ENCODE assay signal across 9 cellular contexts in genomic region chr2:148552675-148553331, GRCh38.
DNase-seq lines count a peak whose midpoint lies in the region; ATAC-seq and TF ChIP-seq lines count a peak whose summit lies in the region.
"Had no signal": no experiment of that assay in that cellular context is flagged by ENCODE, and none has a peak within 500 bp of the region (broad histone marks: within the 10 kb centered on the region; RNA-seq: fewer than 3 reads in every experiment).

No MANE protein-coding gene starts in this region.

- no peaks in the 10 kb centered on the region for H3K9me3 ChIP-seq in OCI-LY1 (ENCODE audit: low read length)
- H3K9me3 ChIP-seq in esophagus squamous epithelium = no peaks in the 10 kb centered on the region

- H3K79me2 ChIP-seq in OCI-LY1 (ENCODE audit: insufficient read depth, low read length) = no peaks in the 10 kb centered on the region

- H3K36me3 ChIP-seq in OCI-LY1 (ENCODE audit: insufficient read depth, low read length) (no peaks in the 10 kb centered on the region), esophagus squamous epithelium (no peaks in the 10 kb centered on the region)

- no peaks in the 10 kb centered on the region for H3K27me3 ChIP-seq in OCI-LY1 (ENCODE audit: insufficient read depth, low read length)
- H3K27me3 ChIP-seq in esophagus squamous epithelium = no peaks in the 10 kb centered on the region

- CTCF ChIA-PET in RWPE1 (lab: Yijun Ruan, JAX) = interaction anchor here (0.5 to 1.7 kb wide), 2 partner anchors 44 to 437 kb away, joined by 4 read pairs; no protein-coding TSS in a partner anchor

- H3K4me3 ChIP-seq in OCI-LY1 (ENCODE audit: low read depth, low read length, poor library complexity, severe bottlenecking) (peak overlapping the region; percentile 57), esophagus squamous epithelium (peak overlapping the region in 3 of 4 donors; percentile 7 to 61 (median 37))

- peak; percentile 1 for DNase-seq in NCI-H446 treated with DMSO at 0.1 percent for 48 hours (lab: John Stamatoyannopoulos, UW)
- DNase-seq in NCI-H446 (lab: John Stamatoyannopoulos, UW) = no peak
- DNase-seq in esophagus squamous epithelium (lab: John Stamatoyannopoulos, UW) = no peak
- peak; percentile 12 for DNase-seq in stimulated activated naive CD4-positive, alpha-beta T cell treated with Interleukin-2 at 50 U/mL for 16 hours (lab: John Stamatoyannopoulos, UW)
- DNase-seq in RWPE1 (ENCODE audit: low spot score) = no peak
- no peak for DNase-seq in activated gamma-delta T cell (lab: John Stamatoyannopoulos, UW)

- 57 to 67% methylated on average over 9 of the region's 9 CpGs for WGBS in esophagus squamous epithelium, 2 donors

- H3K27ac ChIP-seq in OCI-LY1 (ENCODE audit: low read depth, low read length, poor library complexity, severe bottlenecking) = no peak overlapping the region
- no peak overlapping the region for H3K27ac ChIP-seq in esophagus squamous epithelium
- no peak overlapping the region for H3K27ac ChIP-seq in RWPE1
- H3K27ac ChIP-seq: C4-2B had no signal

- no peaks in the 10 kb centered on the region for H4K20me1 ChIP-seq in OCI-LY1 (ENCODE audit: insufficient read depth, low read length)

- H2AFZ ChIP-seq in OCI-LY1 (ENCODE audit: low read length) = peak overlapping the region; percentile 91

- ATAC-seq in HG02885 (IDR thresholded peaks at IDR 0.05; ENCODE audit: poor library complexity, unreplicated experiment) = peak; percentile 40

- H3K4me2 ChIP-seq in OCI-LY1 (ENCODE audit: low read length) = peak overlapping the region; percentile 89

- no peaks in the 10 kb centered on the region for H3K9me2 ChIP-seq in OCI-LY1 (ENCODE audit: low read depth, low read length)

- peak overlapping the region; percentile 44; the same call in 1 of the 2 replicates for H3K9ac ChIP-seq in OCI-LY1 (ENCODE audit: low read length)

- H3F3A ChIP-seq in OCI-LY1 (ENCODE audit: insufficient read depth, low read length) = no peaks in the 10 kb centered on the region

- H3K4me1 ChIP-seq in OCI-LY1 (ENCODE audit: insufficient read depth, low read length, severe bottlenecking) (peaks cover 13% of the 10 kb centered on the region), esophagus squamous epithelium (no peaks in the 10 kb centered on the region)

- TF ChIP-seq CTCF in OCI-LY1 (IDR thresholded peaks at IDR 0.05; ENCODE audit: low read length) = no peak
- TF ChIP-seq CTCF in esophagus squamous epithelium (IDR thresholded peaks at IDR 0.05) = no peak
- TF ChIP-seq CTCF in RWPE1 (conservative IDR thresholded peaks at IDR 0.05; ENCODE audit: low read depth) = no peak

- no peak for TF ChIP-seq POLR2A in esophagus squamous epithelium (IDR thresholded peaks at IDR 0.05)

- intact Hi-C loops in esophagus squamous epithelium (cut with DNase I) = no loop called here

- POLR2A ChIA-PET in RWPE1 (lab: Yijun Ruan, JAX; ENCODE audit: low non-redundant PET) = no interaction called here

Comparison
In these comparisons a context has a peak if more than half of its experiments do, and no peak if none do; other contexts are left out.
1. DNase-seq: peak in NCI-H446 treated with DMSO at 0.1 percent for 48 hours (single experiment) and stimulated activated naive CD4-positive, alpha-beta T cell treated with Interleukin-2 at 50 U/mL for 16 hours (single experiment); none in NCI-H446 (0 of 2), esophagus squamous epithelium (single experiment), RWPE1 (single experiment) and activated gamma-delta T cell (single experiment).